8 cellular contexts compared by ENCODE assay signal in genomic region chr7:149855368-149856305, GRCh38. TPM values are rescaled to one million over a fixed set of nuclear protein-coding genes. Genes with fewer than 3 reads are reported as not detected.
A peak's percentile ranks its signal among the peaks of the same experiment; 100 is the strongest.
DNase-seq lines count a peak whose midpoint lies in the region; ATAC-seq and TF ChIP-seq lines count a peak whose summit lies in the region.

No MANE protein-coding gene starts in this region.

- DNase-seq in COR-L47 (lab: John Stamatoyannopoulos, UW) = peak; percentile 41
- peak; percentile 90 for DNase-seq in astrocyte of the hippocampus (ENCODE audit: low read depth, low spot score)
- peak; percentile 90 for DNase-seq in mesendoderm
- no peak for DNase-seq in AG20443 (ENCODE audit: low spot score)
- no peak for DNase-seq in GM13976 (ENCODE audit: low spot score)
- DNase-seq in putamen (ENCODE audit: low spot score) = no peak

- H4K5ac ChIP-seq in mesendoderm (ENCODE audit: low read length) = no peak overlapping the region

- H3K56ac ChIP-seq in mesendoderm (ENCODE audit: low read length) = no peak overlapping the region

- no peaks in the 10 kb centered on the region for H3K36me3 ChIP-seq in mesendoderm (ENCODE audit: control insufficient read depth, insufficient read depth, low read length)

- ATAC-seq in GM18870 (IDR thresholded peaks at IDR 0.05; ENCODE audit: unreplicated experiment) = no peak

- H3K4me3 ChIP-seq in mesendoderm (ENCODE audit: low read length) = no peak overlapping the region

- H3K4me1 ChIP-seq in mesendoderm (ENCODE audit: control insufficient read depth, low read depth, low read length) = peaks cover 5% of the 10 kb centered on the region

- no CpG with 5 or more reads among the region's 16 CpGs for WGBS in mesendoderm (ENCODE audit: extremely low coverage, insufficient coverage, low lambda C conversion rate)

- H2BK120ac ChIP-seq in mesendoderm (ENCODE audit: low read depth, low read length) = no peak overlapping the region

- H3K23ac ChIP-seq in mesendoderm (ENCODE audit: low read length) = no peak overlapping the region

- no peak overlapping the region for H2AK5ac ChIP-seq in mesendoderm (ENCODE audit: low read length)

- no peak overlapping the region for H2BK15ac ChIP-seq in mesendoderm (replicated peaks; ENCODE audit: low read depth)

- H3K18ac ChIP-seq in mesendoderm (ENCODE audit: low read length) = peak overlapping the region; percentile 24

- in situ Hi-C loops in GM13976 (cut with MboI; ENCODE audit: low sequenced_read_pairs, unreplicated experiment) = no loop called here

- H2BK5ac ChIP-seq in mesendoderm (ENCODE audit: low read length) = no peak overlapping the region

- H3K79me1 ChIP-seq in mesendoderm (ENCODE audit: low read length) = no peaks in the 10 kb centered on the region

- H3K79me2 ChIP-seq in mesendoderm (ENCODE audit: control insufficient read depth, insufficient read depth, low read length) = no peaks in the 10 kb centered on the region

- TF ChIP-seq EP300 in Ishikawa (IDR thresholded peaks at IDR 0.05; ENCODE audit: borderline replicate concordance) = peak; percentile 63; the same call in 1 of the 2 replicates

- H3K9ac ChIP-seq in mesendoderm (ENCODE audit: low read length) = no peak overlapping the region

- no peak for TF ChIP-seq RAD21 in Ishikawa (IDR thresholded peaks at IDR 0.05; ENCODE audit: low read depth)

- H3K4me2 ChIP-seq in mesendoderm (ENCODE audit: low read length) = no peak overlapping the region

- no peak overlapping the region for H4K8ac ChIP-seq in mesendoderm (ENCODE audit: low read depth, low read length)

- no peak overlapping the region for H3K4ac ChIP-seq in mesendoderm (ENCODE audit: low read depth, low read length)

- no peak overlapping the region for H3K27ac ChIP-seq in mesendoderm (ENCODE audit: low read depth, low read length)

- TF ChIP-seq CTCF in GM13976 (IDR thresholded peaks at IDR 0.05; ENCODE audit: borderline replicate concordance, control extremely low read depth, extremely low read depth, insufficient read depth, missing control alignments) = no peak

- H3K27me3 ChIP-seq in mesendoderm (ENCODE audit: insufficient read depth, low read length, poor library complexity) = no peaks in the 10 kb centered on the region

TF ChIP-seq in Ishikawa, 13 proteins besides CTCF, POLR2A, EP300 and RAD21:
- peak; percentile 30; the same call in 1 of the 2 replicates for TF ChIP-seq YY1 (IDR thresholded peaks at IDR 0.05; ENCODE audit: low read depth)
- TF ChIP-seq TCF12 (IDR thresholded peaks at IDR 0.05; ENCODE audit: low read depth) = peak; percentile 65; the same call in 1 of the 2 replicates
- TF ChIP-seq ZBTB7A (IDR thresholded peaks at IDR 0.05; ENCODE audit: low read depth) = peak; percentile 81
- TF ChIP-seq EGR1 (IDR thresholded peaks at IDR 0.05) = peak; percentile 73
- no peak for TF ChIP-seq CEBPB (IDR thresholded peaks at IDR 0.05)
- peak; percentile 81 for TF ChIP-seq USF1 (IDR thresholded peaks at IDR 0.05)
- peak; percentile 8; the same call in 1 of the 2 replicates for TF ChIP-seq MAX (IDR thresholded peaks at IDR 0.05)
- TF ChIP-seq CREB1 (IDR thresholded peaks at IDR 0.05; ENCODE audit: low read depth) = no peak
- TF ChIP-seq TEAD4 (IDR thresholded peaks at IDR 0.05) = peak; percentile 88
- no peak for TF ChIP-seq REST (IDR thresholded peaks at IDR 0.05; ENCODE audit: low read depth)
- TF ChIP-seq NFIC (IDR thresholded peaks at IDR 0.05) = peak; percentile 86
- TF ChIP-seq TAF1 (IDR thresholded peaks at IDR 0.05; ENCODE audit: low read depth) = no peak
- TF ChIP-seq FOXM1 (IDR thresholded peaks at IDR 0.05; ENCODE audit: borderline replicate concordance, low read depth) = peak; percentile 61

RNA-seq across cellular contexts. Expression of gene ZNF862, which starts 17.5 kb away (rescaled TPM):
- 0.20 TPM for polyA plus RNA-seq in mesendoderm (2013, experiment 1 of 2)
- polyA plus RNA-seq in mesendoderm (2013, experiment 2 of 2) = 0.42 TPM

RNA-seq across cellular contexts. Expression of gene ATP6V0E2, which starts 18.1 kb away (rescaled TPM):
- 10.4 TPM for polyA plus RNA-seq in mesendoderm (2013, experiment 1 of 2)
- polyA plus RNA-seq in mesendoderm (2013, experiment 2 of 2) = 9.8 TPM

Comparison
In these comparisons a context has a peak if more than half of its experiments do, and no peak if none do; other contexts are left out.
1. DNase-seq: peak in COR-L47 (single experiment), astrocyte of the hippocampus (single experiment) and mesendoderm (single experiment); none in AG20443 (single experiment), GM13976 (single experiment) and putamen (single experiment).